ENCODE assay signal across 8 cellular contexts in the genomic region with DNA sequence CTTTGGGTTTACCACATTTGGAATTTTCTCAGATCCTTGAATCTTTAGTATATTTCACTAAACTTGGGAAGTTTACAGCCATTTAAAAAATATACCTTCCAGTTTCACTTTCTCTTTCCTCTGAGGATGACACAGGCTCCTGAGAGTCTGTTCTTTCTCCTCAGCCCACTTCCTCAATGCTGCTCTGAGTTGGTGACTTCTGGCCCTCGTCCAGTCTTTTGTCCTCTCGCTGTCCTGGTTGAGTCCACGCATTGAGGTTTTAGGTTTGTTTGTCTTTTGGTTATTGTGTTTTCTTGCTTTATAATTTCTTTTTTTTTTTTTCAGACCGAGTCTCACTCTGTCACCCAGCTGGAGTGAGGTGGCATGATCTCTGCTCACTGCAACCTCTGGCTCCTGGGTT. TPM values are rescaled to one million over a fixed set of nuclear protein-coding genes. Genes with fewer than 3 reads are reported as not detected.
DNase-seq lines count a peak whose midpoint lies in the region; ATAC-seq, FAIRE-seq and TF ChIP-seq lines count a peak whose summit lies in the region.

No MANE protein-coding gene starts in this region.

- TF ChIP-seq POLR2A in GM12891 (IDR thresholded peaks at IDR 0.05; ENCODE audit: low read depth, low read length) (no peak), IMR-90 (IDR thresholded peaks at IDR 0.05; ENCODE audit: low read depth, low read length) (no peak), upper lobe of left lung (IDR thresholded peaks at IDR 0.05) (no peak)

- H3K4me1 ChIP-seq in IMR-90 (ENCODE audit: control insufficient read depth, insufficient read depth, low read length) (peaks cover 15% of the 10 kb centered on the region), upper lobe of left lung (peaks cover 21 to 42% (median 26%) of the 10 kb centered on the region in 4 donors)

- H2BK15ac ChIP-seq in IMR-90 (ENCODE audit: low read depth, low read length) = peak overlapping the region; percentile 48; the same call in 2 of the 3 replicates

- in situ Hi-C loops in IMR-90 (cut with MboI; ENCODE audit: low sequenced_read_pairs) = loop anchor here (5.0 to 25.0 kb wide), 3 partner anchors 142 to 397 kb away; a partner anchor contains a TSS

- no TSS peak for BruUV-seq in IMR-90 (replicated peaks; lab: Mats Ljungman, UMichigan)

- DNase-seq in GM12891 (ENCODE audit: insufficient read length, low spot score) = peak; percentile 53
- DNase-seq in IMR-90 = peak; percentile 65
- peak; percentile 37 to 42 for DNase-seq in activated T-cell treated with anti-CD3 and anti-CD28 coated beads, Interleukin-2, amount 50 U/mL, for 72 hours
- DNase-seq in kidney glomerular epithelial cell (lab: John Stamatoyannopoulos, UW) = peak; percentile 30
- peak in 1 of 2 donors; percentile 72 for DNase-seq in upper lobe of left lung
- no peak for DNase-seq in NCI-H1436 (lab: John Stamatoyannopoulos, UW)
- DNase-seq in SHP77 treated with DMSO at 0.1 percent for 48 hours (lab: John Stamatoyannopoulos, UW) = no peak

- H3K9ac ChIP-seq in IMR-90 (ENCODE audit: low read depth, low read length) = 0 out of 2 replicates have a peak overlapping the region, but pooled peaks have one; percentile 7

- H3K4me3 ChIP-seq in IMR-90 (ENCODE audit: insufficient read depth, low read depth, low read length) = peak overlapping the region; percentile 25; the same call in 1 of the 2 replicates
- peak overlapping the region in 1 of 4 donors; percentile 8 for H3K4me3 ChIP-seq in upper lobe of left lung

- TF ChIP-seq CTCF in IMR-90 (conservative IDR thresholded peaks at IDR 0.05; ENCODE audit: low read depth, low read length) = no peak
- no peak for TF ChIP-seq CTCF in upper lobe of left lung (IDR thresholded peaks at IDR 0.05)

- H4K20me1 ChIP-seq in IMR-90 (ENCODE audit: insufficient read depth, low read length) = no peaks in the 10 kb centered on the region

- peak overlapping the region; percentile 86 for H3K4ac ChIP-seq in IMR-90 (ENCODE audit: low read depth, low read length)

- ATAC-seq in GM21423 (IDR thresholded peaks at IDR 0.05; ENCODE audit: unreplicated experiment) (peak; percentile 71), IMR-90 (ENCODE audit: low read depth) (no peak), upper lobe of left lung (ENCODE audit: low FRiP score in 2 of 2) (peak in 1 of 2 donors; percentile 64)
- ATAC-seq in activated T-cell treated with anti-CD3 and anti-CD28 coated beads, Interleukin-2, amount 50 U/mL, for 72 hours (replicated peaks in 1 of 2) = peak; percentile 88 to 94

- H3K14ac ChIP-seq in IMR-90 (replicated peaks; ENCODE audit: low read depth, low read length) = peak overlapping the region; percentile 59

- H2BK120ac ChIP-seq in IMR-90 (ENCODE audit: low read depth, low read length) = peak overlapping the region; percentile 90

- POLR2A ChIA-PET in IMR-90 (lab: Charles Lee; ENCODE audit: unreplicated experiment) = interaction anchor here (0.6 kb wide), 1 partner anchor 105 kb away, joined by 3 read pairs; no protein-coding TSS in a partner anchor

- H3K9me3 Mint-ChIP-seq in activated T-cell treated with anti-CD3 and anti-CD28 coated beads, Interleukin-2, amount 50 U/mL, for 72 hours = no peaks in the 10 kb centered on the region

- H4K5ac ChIP-seq in IMR-90 (ENCODE audit: low read depth, low read length) = peak overlapping the region; percentile 94

- peaks cover 44% of the 10 kb centered on the region for H3K4me1 Mint-ChIP-seq in activated T-cell treated with anti-CD3 and anti-CD28 coated beads, Interleukin-2, amount 50 U/mL, for 72 hours (ENCODE audit: low read depth)

- H3K27me3 ChIP-seq in IMR-90 (ENCODE audit: control insufficient read depth, insufficient read depth, low read length) (no peaks in the 10 kb centered on the region), upper lobe of left lung (no peaks in the 10 kb centered on the region)

- no peaks in the 10 kb centered on the region for H3K36me3 ChIP-seq in IMR-90 (ENCODE audit: control insufficient read depth, insufficient read depth, low read length)
- H3K36me3 ChIP-seq in upper lobe of left lung = no peaks in the 10 kb centered on the region

- peak overlapping the region; percentile 82; the same call in 1 of the 2 replicates for H2BK20ac ChIP-seq in IMR-90 (ENCODE audit: low read depth, low read length)

- H3K36me3 Mint-ChIP-seq in activated T-cell treated with anti-CD3 and anti-CD28 coated beads, Interleukin-2, amount 50 U/mL, for 72 hours (ENCODE audit: insufficient read depth in 2 of 2) = no peaks in the 10 kb centered on the region

- peaks cover 12% of the 10 kb centered on the region; the same call in 1 of the 2 replicates for H3K9me1 ChIP-seq in IMR-90 (ENCODE audit: insufficient read depth, low read length)

- no peak overlapping the region for H2AK9ac ChIP-seq in IMR-90 (replicated peaks; ENCODE audit: low read depth, low read length, poor library complexity)

- WGBS in IMR-90 (ENCODE audit: extremely low coverage in 2 of 2, insufficient read length in 1 of 2), 2 experiments = no CpG with 5 or more reads among the region's 4 CpGs
- 29 to 37% methylated on average over 4 of the region's 4 CpGs for WGBS in upper lobe of left lung, 2 donors

- peak overlapping the region; percentile 66 for H3K23ac ChIP-seq in IMR-90 (ENCODE audit: low read depth, low read length)

- H3K27ac ChIP-seq in IMR-90 (ENCODE audit: insufficient read depth, low read length) (peak overlapping the region; percentile 46), upper lobe of left lung (peak overlapping the region; percentile 28 to 72 (median 36))

- CTCF ChIA-PET in IMR-90 (lab: Yijun Ruan, JAX) = interaction anchor here (1.8 kb wide), 1 partner anchor 209 kb away, joined by 6 read pairs; no protein-coding TSS in a partner anchor

- H4K91ac ChIP-seq in IMR-90 (ENCODE audit: insufficient read depth, low read depth, low read length) = peak overlapping the region; percentile 84

- peak overlapping the region; percentile 51; the same call in 1 of the 2 replicates for H3K56ac ChIP-seq in IMR-90 (ENCODE audit: extremely low read depth, insufficient read depth, low read length)

- peak overlapping the region; percentile 100 for H3K27ac Mint-ChIP-seq in activated T-cell treated with anti-CD3 and anti-CD28 coated beads, Interleukin-2, amount 50 U/mL, for 72 hours

- dilution Hi-C loops in IMR-90 (cut with HindIII; ENCODE audit: low sequenced_read_pairs, unreplicated experiment) = no loop called here

- peak overlapping the region; percentile 84 for H3K4me2 ChIP-seq in IMR-90 (ENCODE audit: low read depth, low read length)

- peak overlapping the region; percentile 84 to 85 for H4K8ac ChIP-seq in IMR-90 (ENCODE audit: low read depth in 2 of 2, low read length in 2 of 2)

- intact Hi-C loops in IMR-90 (cut with micrococcal nuclease) = loop anchor here (5.0 kb wide), 1 partner anchor 82 kb away; no protein-coding TSS in a partner anchor

- H2AK5ac ChIP-seq in IMR-90 (ENCODE audit: low read depth, low read length) = peak overlapping the region; percentile 46; the same call in 1 of the 2 replicates

- peak overlapping the region; percentile 60 for H2AFZ ChIP-seq in IMR-90 (replicated peaks; ENCODE audit: low read length, poor library complexity)

- FAIRE-seq in GM12891 (lab: Jason Lieb, UNC) = peak; percentile 74

- H3K79me1 ChIP-seq in IMR-90 (ENCODE audit: low read depth in 1 of 2, low read length in 2 of 2) = no peaks in the 10 kb centered on the region

- peak overlapping the region; percentile 88 for H2BK5ac ChIP-seq in IMR-90 (ENCODE audit: low read depth, low read length, poor library complexity, severe bottlenecking)

- H3K18ac ChIP-seq in IMR-90 (ENCODE audit: low read depth, low read length) = peak overlapping the region; percentile 99

- no peak for TF ChIP-seq RAD21 in IMR-90 (IDR thresholded peaks at IDR 0.05; ENCODE audit: low read length)

- TF ChIP-seq EP300 in upper lobe of left lung (IDR thresholded peaks at IDR 0.05) = no peak

- H3K9me3 ChIP-seq in IMR-90 (ENCODE audit: control insufficient read depth, insufficient read depth, low read length) (no peaks in the 10 kb centered on the region), upper lobe of left lung (no peaks in the 10 kb centered on the region)

- H3K27me3 Mint-ChIP-seq in activated T-cell treated with anti-CD3 and anti-CD28 coated beads, Interleukin-2, amount 50 U/mL, for 72 hours (ENCODE audit: low read depth) = no peaks in the 10 kb centered on the region

- H3K4me3 Mint-ChIP-seq in activated T-cell treated with anti-CD3 and anti-CD28 coated beads, Interleukin-2, amount 50 U/mL, for 72 hours = peak overlapping the region; percentile 78 to 99

TF ChIP-seq in GM12891, 5 proteins besides CTCF, POLR2A, EP300 and RAD21:
- TF ChIP-seq SPI1 (IDR thresholded peaks at IDR 0.05; ENCODE audit: low read depth, low read length) = peak; percentile 92
- no peak for TF ChIP-seq PAX5 (IDR thresholded peaks at IDR 0.05; ENCODE audit: insufficient read depth, low read length, severe bottlenecking)
- TF ChIP-seq POLR2AphosphoS5 (IDR thresholded peaks at IDR 0.05; ENCODE audit: low read depth, low read length) = no peak
- TF ChIP-seq TAF1 (IDR thresholded peaks at IDR 0.05; ENCODE audit: low read depth, low read length) = no peak; the same call in 1 of the 2 replicates
TF ChIP-seq in GM12891: peak in this region for 1.

TF ChIP-seq in IMR-90, 13 proteins besides CTCF, POLR2A, EP300 and RAD21 (continues in another document):
- no peak for TF ChIP-seq RFX5 (IDR thresholded peaks at IDR 0.05; ENCODE audit: low read depth, low read length)
- no peak for TF ChIP-seq CEBPB (IDR thresholded peaks at IDR 0.05; ENCODE audit: low read depth, low read length)
- no peak for TF ChIP-seq MAZ (IDR thresholded peaks at IDR 0.05; ENCODE audit: borderline replicate concordance, low read depth, low read length)
- TF ChIP-seq, protein P1, sequence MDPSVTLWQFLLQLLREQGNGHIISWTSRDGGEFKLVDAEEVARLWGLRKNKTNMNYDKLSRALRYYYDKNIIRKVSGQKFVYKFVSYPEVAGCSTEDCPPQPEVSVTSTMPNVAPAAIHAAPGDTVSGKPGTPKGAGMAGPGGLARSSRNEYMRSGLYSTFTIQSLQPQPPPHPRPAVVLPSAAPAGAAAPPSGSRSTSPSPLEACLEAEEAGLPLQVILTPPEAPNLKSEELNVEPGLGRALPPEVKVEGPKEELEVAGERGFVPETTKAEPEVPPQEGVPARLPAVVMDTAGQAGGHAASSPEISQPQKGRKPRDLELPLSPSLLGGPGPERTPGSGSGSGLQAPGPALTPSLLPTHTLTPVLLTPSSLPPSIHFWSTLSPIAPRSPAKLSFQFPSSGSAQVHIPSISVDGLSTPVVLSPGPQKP (IDR thresholded peaks at IDR 0.05; ENCODE audit: borderline replicate concordance, low read depth, low read length) = no peak
- no peak for TF ChIP-seq CHD1 (IDR thresholded peaks at IDR 0.05; ENCODE audit: low read depth, low read length)
- no peak for TF ChIP-seq FOS (IDR thresholded peaks at IDR 0.05; ENCODE audit: low read depth, low read length)

RNA-seq across cellular contexts. Expression of a gene that starts 40.7 kb away (rescaled TPM):
- polyA plus RNA-seq in GM12891 (2012; ENCODE audit: low read depth, missing spikeins) = not detected
- not detected in 2 replicates for total RNA-seq in IMR-90 (2012; rRNA removed)
- polyA plus RNA-seq in IMR-90 (2012; rRNA removed) = not detected in 2 replicates
- polyA plus RNA-seq in IMR-90 (2012; cell fraction: cytosol; rRNA removed) = not detected in 2 replicates
- not detected in 2 replicates for polyA plus RNA-seq in IMR-90 (2012; cell fraction: nucleus; rRNA removed; ENCODE audit: low replicate concordance)
- not detected for total RNA-seq in activated T-cell treated with anti-CD3 and anti-CD28 coated beads, Interleukin-2, amount 50 U/mL, for 72 hours
- total RNA-seq in upper lobe of left lung = not detected

Comparison
In these comparisons a context has a peak if more than half of its experiments do, and no peak if none do; other contexts are left out.
1. DNase-seq: peak in GM12891 (single experiment), IMR-90 (single experiment), activated T-cell treated with anti-CD3 and anti-CD28 coated beads, Interleukin-2, amount 50 U/mL, for 72 hours (2 of 2) and kidney glomerular epithelial cell (single experiment); none in NCI-H1436 (single experiment) and SHP77 treated with DMSO at 0.1 percent for 48 hours (single experiment).